In the genomic region with DNA sequence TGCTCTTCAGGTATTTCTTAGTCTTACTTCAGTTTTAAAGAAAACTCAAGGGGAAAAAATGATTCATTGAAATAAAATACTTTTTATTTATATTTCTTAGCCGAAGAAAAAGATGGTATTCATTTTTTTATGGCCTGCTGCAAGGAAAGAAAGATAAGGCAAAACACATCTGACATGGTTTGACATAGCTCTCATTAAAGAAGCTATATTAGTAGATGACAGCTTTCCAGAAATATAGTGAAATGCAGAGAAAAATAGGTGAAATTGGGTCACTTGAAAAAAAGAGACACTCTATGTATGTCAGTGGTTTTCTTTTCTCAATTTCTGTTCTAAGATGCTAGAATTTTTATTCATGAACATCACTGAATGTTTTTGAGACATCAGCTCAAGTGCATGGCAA, we compare ENCODE assay signal across 21 cellular contexts.
DNase-seq lines count a peak whose midpoint lies in the region; ATAC-seq and TF ChIP-seq lines count a peak whose summit lies in the region.
"Had no signal": no experiment of that assay in that cellular context is flagged by ENCODE, and none has a peak within 500 bp of the region (broad histone marks: within the 10 kb centered on the region; RNA-seq: fewer than 3 reads in every experiment).

No MANE protein-coding gene starts in this region.

- H3K4me1 Mint-ChIP-seq in brain = peaks cover 11% of the 10 kb centered on the region
- H3K4me1 Mint-ChIP-seq in mesothelial cell of epicardium = peaks cover 4% of the 10 kb centered on the region
- H3K4me1 Mint-ChIP-seq in CD4-positive, alpha-beta memory T cell = no peaks in the 10 kb centered on the region

- H3K9me2 ChIP-seq in neural cell (ENCODE audit: insufficient read depth, low read length) = no peaks in the 10 kb centered on the region

- H4K20me1 ChIP-seq in neural cell (ENCODE audit: insufficient read depth) = no peaks in the 10 kb centered on the region
- H4K20me1 ChIP-seq: BLaER1 treated with 17β-estradiol and CSF1 and Interleukin-3, amounts not matched to agents 10 nM and 100 nM had no signal

- peak; percentile 82 for TF ChIP-seq EP300 in neural cell (conservative IDR thresholded peaks at IDR 0.05; ENCODE audit: poor library complexity, severe bottlenecking)

- H3K36me3 ChIP-seq in neural cell (ENCODE audit: insufficient read depth, low read length) = no peaks in the 10 kb centered on the region
- no peaks in the 10 kb centered on the region for H3K36me3 ChIP-seq in CD4-positive, alpha-beta memory T cell (ENCODE audit: insufficient read depth, low read length)
- H3K36me3 ChIP-seq: BE2C had no signal

- no peak overlapping the region for H3K4me3 ChIP-seq in neural cell (ENCODE audit: low read length)
- H3K4me3 ChIP-seq in CD4-positive, alpha-beta memory T cell (ENCODE audit: low read length in 2 of 2) = no peak overlapping the region
- H3K4me3 ChIP-seq: A549; BLaER1 treated with 17β-estradiol and CSF1 and Interleukin-3, amounts not matched to agents 10 nM and 100 nM; GM23338 had no signal

- CTCF ChIA-PET in RWPE1 (lab: Yijun Ruan, JAX) = no interaction called here
- CTCF ChIA-PET in CD4-positive, alpha-beta memory T cell (lab: Charles Lee; ENCODE audit: partially characterized antibody) = no interaction called here

- peak overlapping the region in 3 of 5 experiments; percentile 53 to 70 (median 55) for H3K27ac Mint-ChIP-seq in brain
- H3K27ac Mint-ChIP-seq in mesothelial cell of epicardium = peak overlapping the region; percentile 30
- H3K27ac Mint-ChIP-seq in CD4-positive, alpha-beta memory T cell = no peak overlapping the region
- H3K27ac Mint-ChIP-seq: CD4-positive, alpha-beta T cell; GM23338 had no signal

- H3K36me3 Mint-ChIP-seq in brain (peaks cover 5% of the 10 kb centered on the region), mesothelial cell of epicardium (peaks cover 19% of the 10 kb centered on the region)
- H3K36me3 Mint-ChIP-seq in CD4-positive, alpha-beta memory T cell = no peaks in the 10 kb centered on the region

- H3K9me3 ChIP-seq in neural cell (ENCODE audit: low read length) = no peaks in the 10 kb centered on the region
- no peaks in the 10 kb centered on the region for H3K9me3 ChIP-seq in CD4-positive, alpha-beta memory T cell (ENCODE audit: control insufficient read depth in 1 of 2, low read length in 2 of 2)
- H3K9me3 ChIP-seq: A549; BE2C; BLaER1 treated with 17β-estradiol and CSF1 and Interleukin-3, amounts not matched to agents 10 nM and 100 nM had no signal

- no peaks in the 10 kb centered on the region for H3K27me3 Mint-ChIP-seq in brain
- no peaks in the 10 kb centered on the region for H3K27me3 Mint-ChIP-seq in mesothelial cell of epicardium (ENCODE audit: low read depth)
- H3K27me3 Mint-ChIP-seq in CD4-positive, alpha-beta memory T cell = no peaks in the 10 kb centered on the region
- H3K27me3 Mint-ChIP-seq: CD4-positive, alpha-beta T cell had no signal

- no peaks in the 10 kb centered on the region for H3F3A ChIP-seq in neural cell (ENCODE audit: insufficient read depth, low read length, poor library complexity, severe bottlenecking)

- no peaks in the 10 kb centered on the region for H3K79me2 ChIP-seq in neural cell (replicated peaks; ENCODE audit: insufficient read depth, low read length)

- H2AFZ ChIP-seq in neural cell (ENCODE audit: low read depth, low read length) = no peak overlapping the region
- H2AFZ ChIP-seq: GM23338 had no signal

- H3K9me3 Mint-ChIP-seq in brain (no peaks in the 10 kb centered on the region), mesothelial cell of epicardium (no peaks in the 10 kb centered on the region)
- peaks cover 0 to 12% (median 3%) of the 10 kb centered on the region in 8 donors for H3K9me3 Mint-ChIP-seq in CD4-positive, alpha-beta memory T cell
- H3K9me3 Mint-ChIP-seq: GM23338, H9 had no signal

- no peaks in the 10 kb centered on the region for H3K27me3 ChIP-seq in neural cell (ENCODE audit: insufficient read depth, low read depth, low read length)
- no peaks in the 10 kb centered on the region for H3K27me3 ChIP-seq in CD4-positive, alpha-beta memory T cell (ENCODE audit: insufficient read depth, low read length)
- H3K27me3 ChIP-seq: BE2C; BLaER1 treated with 17β-estradiol and CSF1 and Interleukin-3, amounts not matched to agents 10 nM and 100 nM had no signal

- H3K4me2 ChIP-seq in neural cell (ENCODE audit: low read length) = no peak overlapping the region
- H3K4me2 ChIP-seq: A549; BLaER1 treated with 17β-estradiol and CSF1 and Interleukin-3, amounts not matched to agents 10 nM and 100 nM; GM23338 had no signal

- no peak overlapping the region for H3K9ac ChIP-seq in neural cell (ENCODE audit: low read length)
- H3K9ac ChIP-seq: BLaER1 treated with 17β-estradiol and CSF1 and Interleukin-3, amounts not matched to agents 10 nM and 100 nM had no signal

- TF ChIP-seq CTCF in brain (conservative IDR thresholded peaks at IDR 0.05) = no peak
- no peak for TF ChIP-seq CTCF in mesothelial cell of epicardium (IDR thresholded peaks at IDR 0.05; ENCODE audit: unreplicated experiment)
- no peak for TF ChIP-seq CTCF in neural cell (IDR thresholded peaks at IDR 0.05; ENCODE audit: poor library complexity, severe bottlenecking)
- no peak for TF ChIP-seq CTCF in RWPE1 (conservative IDR thresholded peaks at IDR 0.05; ENCODE audit: low read depth)

- no peak for TF ChIP-seq RAD21 in neural cell (conservative IDR thresholded peaks at IDR 0.05)

- H3K4me1 ChIP-seq in CD4-positive, alpha-beta memory T cell (ENCODE audit: insufficient read depth, low read length) = no peaks in the 10 kb centered on the region
- H3K4me1 ChIP-seq: A549; BE2C; BLaER1 treated with 17β-estradiol and CSF1 and Interleukin-3, amounts not matched to agents 10 nM and 100 nM had no signal

- H3K27ac ChIP-seq in neural cell (ENCODE audit: low read length) = peak overlapping the region; percentile 33
- no peak overlapping the region for H3K27ac ChIP-seq in RWPE1
- no peak overlapping the region for H3K27ac ChIP-seq in CD4-positive, alpha-beta memory T cell (ENCODE audit: low read depth, low read length)
- H3K27ac ChIP-seq: A549; BLaER1 treated with 17β-estradiol and CSF1 and Interleukin-3, amounts not matched to agents 10 nM and 100 nM had no signal

- DNase-seq in mesothelial cell of epicardium (ENCODE audit: low spot score in 2 of 2, unreplicated experiment in 2 of 2) = no peak
- no peak for DNase-seq in RWPE1 (ENCODE audit: low spot score)
- DNase-seq in CD4-positive, alpha-beta memory T cell = no peak
- DNase-seq: 8988T; ACHN; AML-193; BE2C; Calu3; CD4-positive, alpha-beta T cell; COR-L47; DMS153; DND-41; H9 had no signal

- POLR2A ChIA-PET in RWPE1 (lab: Yijun Ruan, JAX; ENCODE audit: low non-redundant PET) = no interaction called here
- POLR2A ChIA-PET in CD4-positive, alpha-beta memory T cell (lab: Charles Lee; ENCODE audit: partially characterized antibody) = no interaction called here

- intact Hi-C loops in CD4-positive, alpha-beta memory T cell (cut with micrococcal nuclease) = no loop called here

- H3K4me3 Mint-ChIP-seq in brain = peak overlapping the region in 2 of 5 experiments; percentile 0 to 7
- no peak overlapping the region for H3K4me3 Mint-ChIP-seq in mesothelial cell of epicardium
- H3K4me3 Mint-ChIP-seq in CD4-positive, alpha-beta memory T cell = no peak overlapping the region
- H3K4me3 Mint-ChIP-seq: CD14-positive monocyte; CD4-positive, alpha-beta T cell; GM23338; H9 had no signal

- no peak for ATAC-seq in esophagus mucosa
- ATAC-seq: A549, GM23338, HCT116 had no signal

TF ChIP-seq in neural cell, 6 proteins besides CTCF, POLR2A, EP300 and RAD21:
- TF ChIP-seq EZH2 (IDR thresholded peaks at IDR 0.05; ENCODE audit: borderline replicate concordance, insufficient read depth, low read length, poor library complexity, severe bottlenecking) (no peak), POLR2AphosphoS5 (IDR thresholded peaks at IDR 0.05) (peak; percentile 61)

Comparison
In these comparisons a context has a peak if more than half of its experiments do, and no peak if none do; other contexts are left out.
1. H3K27ac Mint-ChIP-seq: peak in brain (3 of 5) and mesothelial cell of epicardium (single experiment); none in CD4-positive, alpha-beta memory T cell (0 of 7).